In the genomic region with DNA sequence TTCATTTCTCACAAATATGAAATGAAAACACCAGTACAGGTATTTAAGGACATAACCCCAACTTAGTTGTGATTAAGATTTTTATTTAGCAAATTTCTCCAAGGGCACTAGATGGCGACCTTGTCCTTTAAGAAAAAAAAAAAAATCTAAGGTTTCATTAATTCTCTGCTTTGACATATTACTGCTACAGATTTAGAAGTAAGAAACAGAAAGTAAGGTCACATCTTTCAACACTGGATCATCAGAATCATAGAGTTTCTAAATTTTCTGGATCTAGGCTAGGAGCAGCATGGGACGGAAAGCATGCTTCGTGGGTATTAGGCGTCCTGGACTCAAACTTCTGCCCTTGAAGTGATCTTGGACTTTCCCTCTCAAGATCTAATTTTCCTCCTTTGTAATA, we compare ENCODE assay signal across 10 cellular contexts.
DNase-seq lines count a peak whose midpoint lies in the region; ATAC-seq and TF ChIP-seq lines count a peak whose summit lies in the region.
"Had no signal": no experiment of that assay in that cellular context is flagged by ENCODE, and none has a peak within 500 bp of the region (broad histone marks: within the 10 kb centered on the region; RNA-seq: fewer than 3 reads in every experiment).

No MANE protein-coding gene starts in this region.

- H3K27ac ChIP-seq in RWPE2 (ENCODE audit: poor library complexity, severe bottlenecking): no peak overlapping the region
- no peak overlapping the region for H3K27ac ChIP-seq in upper lobe of left lung
- peak overlapping the region in 1 of 4 donors; percentile 13 for H3K27ac ChIP-seq in Peyer's patch

- no peaks in the 10 kb centered on the region for H3K9me3 Mint-ChIP-seq in activated CD8-positive, alpha-beta T cell treated with anti-CD3 and anti-CD28 coated beads for 36 hours
- no peaks in the 10 kb centered on the region for H3K9me3 Mint-ChIP-seq in activated CD8-positive, alpha-beta T cell treated with anti-CD3 and anti-CD28 coated beads, Interleukin-2, amount 10 ng/mL, durations not matched to agents 7 days and 5 days (ENCODE audit: insufficient read depth)
- H3K9me3 Mint-ChIP-seq in glutamatergic neuron (ENCODE audit: unreplicated experiment): peaks cover 10% of the 10 kb centered on the region

- no peak for TF ChIP-seq EP300 in upper lobe of left lung (IDR thresholded peaks at IDR 0.05)

- peaks cover 4% of the 10 kb centered on the region for H3K4me1 Mint-ChIP-seq in activated CD8-positive, alpha-beta T cell treated with anti-CD3 and anti-CD28 coated beads for 36 hours (ENCODE audit: low read depth)
- H3K4me1 Mint-ChIP-seq in activated CD8-positive, alpha-beta T cell treated with anti-CD3 and anti-CD28 coated beads, Interleukin-2, amount 10 ng/mL, durations not matched to agents 7 days and 5 days (ENCODE audit: low read depth): no peaks in the 10 kb centered on the region
- peaks cover 13% of the 10 kb centered on the region for H3K4me1 Mint-ChIP-seq in glutamatergic neuron (ENCODE audit: low read depth, unreplicated experiment)

- CTCF ChIA-PET in activated CD8-positive, alpha-beta T cell treated with anti-CD3 and anti-CD28 coated beads for 36 hours (lab: Charles Lee): interaction anchor here (0.8 kb wide), 1 partner anchor 18 kb away, joined by 3 read pairs; no protein-coding TSS in a partner anchor
- CTCF ChIA-PET in activated CD8-positive, alpha-beta T cell treated with anti-CD3 and anti-CD28 coated beads, Interleukin-2, amount 10 ng/mL, durations not matched to agents 7 days and 5 days (lab: Charles Lee): no interaction called here

- TF ChIP-seq CTCF in activated CD8-positive, alpha-beta T cell treated with anti-CD3 and anti-CD28 coated beads for 36 hours (IDR thresholded peaks at IDR 0.05): peak; percentile 32
- TF ChIP-seq CTCF in RWPE2 (IDR thresholded peaks at IDR 0.05; ENCODE audit: poor library complexity, severe bottlenecking) (peak; percentile 78), glutamatergic neuron (IDR thresholded peaks at IDR 0.05; ENCODE audit: partially characterized antibody, unreplicated experiment) (peak; percentile 51), upper lobe of left lung (IDR thresholded peaks at IDR 0.05) (peak in 5 of 6 experiments; percentile 16 to 35 (median 33)), Peyer's patch (IDR thresholded peaks at IDR 0.05) (peak in 3 of 6 experiments; percentile 38 to 54 (median 40))

- peaks cover 35% of the 10 kb centered on the region for H3K27me3 Mint-ChIP-seq in activated CD8-positive, alpha-beta T cell treated with anti-CD3 and anti-CD28 coated beads for 36 hours
- H3K27me3 Mint-ChIP-seq in activated CD8-positive, alpha-beta T cell treated with anti-CD3 and anti-CD28 coated beads, Interleukin-2, amount 10 ng/mL, durations not matched to agents 7 days and 5 days (ENCODE audit: low read depth): peaks cover 48% of the 10 kb centered on the region
- peaks cover 6% of the 10 kb centered on the region for H3K27me3 Mint-ChIP-seq in glutamatergic neuron (ENCODE audit: unreplicated experiment)

- H3K36me3 Mint-ChIP-seq in activated CD8-positive, alpha-beta T cell treated with anti-CD3 and anti-CD28 coated beads for 36 hours (ENCODE audit: low read depth): no peaks in the 10 kb centered on the region
- H3K36me3 Mint-ChIP-seq in activated CD8-positive, alpha-beta T cell treated with anti-CD3 and anti-CD28 coated beads, Interleukin-2, amount 10 ng/mL, durations not matched to agents 7 days and 5 days (ENCODE audit: low read depth): no peaks in the 10 kb centered on the region
- H3K36me3 Mint-ChIP-seq in glutamatergic neuron (ENCODE audit: unreplicated experiment): no peaks in the 10 kb centered on the region

- H3K36me3 ChIP-seq in RWPE2 (ENCODE audit: low read depth) (no peaks in the 10 kb centered on the region), upper lobe of left lung (no peaks in the 10 kb centered on the region), Peyer's patch (no peaks in the 10 kb centered on the region)

- H3K4me1 ChIP-seq in RWPE2 (ENCODE audit: insufficient read depth, poor library complexity, severe bottlenecking) (no peaks in the 10 kb centered on the region), upper lobe of left lung (peaks cover 0 to 23% (median 8%) of the 10 kb centered on the region in 4 donors), Peyer's patch (peaks cover 0 to 25% (median 0%) of the 10 kb centered on the region in 4 donors)

- DNase-seq in activated CD8-positive, alpha-beta T cell treated with anti-CD3 and anti-CD28 coated beads for 36 hours: no peak
- DNase-seq in activated CD8-positive, alpha-beta T cell treated with anti-CD3 and anti-CD28 coated beads, Interleukin-2, amount 10 ng/mL, durations not matched to agents 7 days and 5 days: no peak
- no peak for DNase-seq in RWPE2 (ENCODE audit: low spot score)
- DNase-seq in glutamatergic neuron: no peak
- DNase-seq in upper lobe of left lung: no peak
- no peak for DNase-seq in stimulated activated CD4-positive, alpha-beta T cell treated with anti-CD3 and anti-CD28 coated beads, Interleukin-4, amount 100 ng/mL, for 1 hour
- DNase-seq in Peyer's patch: no peak
- DNase-seq: COR-L47 had no signal

- H3K9me3 ChIP-seq in RWPE2 (ENCODE audit: severe bottlenecking) (no peaks in the 10 kb centered on the region), upper lobe of left lung (no peaks in the 10 kb centered on the region), Peyer's patch (no peaks in the 10 kb centered on the region)

- ATAC-seq in activated CD8-positive, alpha-beta T cell treated with anti-CD3 and anti-CD28 coated beads for 36 hours: no peak
- no peak for ATAC-seq in activated CD8-positive, alpha-beta T cell treated with anti-CD3 and anti-CD28 coated beads, Interleukin-2, amount 10 ng/mL, durations not matched to agents 7 days and 5 days
- ATAC-seq in RWPE2 (ENCODE audit: low read depth): no peak
- ATAC-seq in upper lobe of left lung (ENCODE audit: low FRiP score in 2 of 2): no peak
- ATAC-seq in GM19463 (IDR thresholded peaks at IDR 0.05; ENCODE audit: unreplicated experiment): no peak
- ATAC-seq: sciatic nerve had no signal

- H3K4me3 Mint-ChIP-seq in activated CD8-positive, alpha-beta T cell treated with anti-CD3 and anti-CD28 coated beads for 36 hours: no peak overlapping the region
- no peak overlapping the region for H3K4me3 Mint-ChIP-seq in activated CD8-positive, alpha-beta T cell treated with anti-CD3 and anti-CD28 coated beads, Interleukin-2, amount 10 ng/mL, durations not matched to agents 7 days and 5 days
- H3K4me3 Mint-ChIP-seq in glutamatergic neuron (ENCODE audit: unreplicated experiment): no peak overlapping the region

- intact Hi-C loops in activated CD8-positive, alpha-beta T cell treated with anti-CD3 and anti-CD28 coated beads for 36 hours (cut with micrococcal nuclease): no loop called here

- WGBS in upper lobe of left lung, 2 donors: 32 to 36% methylated on average over 4 of the region's 4 CpGs

- POLR2A ChIA-PET in activated CD8-positive, alpha-beta T cell treated with anti-CD3 and anti-CD28 coated beads for 36 hours (lab: Charles Lee): no interaction called here
- POLR2A ChIA-PET in activated CD8-positive, alpha-beta T cell treated with anti-CD3 and anti-CD28 coated beads, Interleukin-2, amount 10 ng/mL, durations not matched to agents 7 days and 5 days (lab: Charles Lee): no interaction called here

- H3K27ac Mint-ChIP-seq in activated CD8-positive, alpha-beta T cell treated with anti-CD3 and anti-CD28 coated beads for 36 hours: no peak overlapping the region
- no peak overlapping the region for H3K27ac Mint-ChIP-seq in activated CD8-positive, alpha-beta T cell treated with anti-CD3 and anti-CD28 coated beads, Interleukin-2, amount 10 ng/mL, durations not matched to agents 7 days and 5 days
- no peak overlapping the region for H3K27ac Mint-ChIP-seq in glutamatergic neuron (ENCODE audit: unreplicated experiment)

- no peak overlapping the region for H3K4me3 ChIP-seq in RWPE2 (ENCODE audit: severe bottlenecking)
- H3K4me3 ChIP-seq in upper lobe of left lung: peak overlapping the region in 2 of 4 donors; percentile 16 to 33
- no peak overlapping the region for H3K4me3 ChIP-seq in Peyer's patch

- TF ChIP-seq POLR2A in upper lobe of left lung (IDR thresholded peaks at IDR 0.05): no peak
- TF ChIP-seq POLR2A in Peyer's patch (IDR thresholded peaks at IDR 0.05): no peak

- H3K27me3 ChIP-seq in RWPE2 (ENCODE audit: insufficient read depth, poor library complexity, severe bottlenecking) (peaks cover 23% of the 10 kb centered on the region), upper lobe of left lung (no peaks in the 10 kb centered on the region), Peyer's patch (no peaks in the 10 kb centered on the region)
